ENCODE assay signal across 16 cellular contexts in genomic region chr6:40978687-40979289, GRCh38.
A peak's percentile ranks its signal among the peaks of the same experiment; 100 is the strongest.
DNase-seq lines count a peak whose midpoint lies in the region; ATAC-seq, FAIRE-seq and TF ChIP-seq lines count a peak whose summit lies in the region.
"Had no signal": no experiment of that assay in that cellular context is flagged by ENCODE, and none has a peak within 500 bp of the region (broad histone marks: within the 10 kb centered on the region; RNA-seq: fewer than 3 reads in every experiment).

No MANE protein-coding gene starts in this region.

- peaks cover 2% of the 10 kb centered on the region for H3K27me3 Mint-ChIP-seq in neural progenitor cell (ENCODE audit: insufficient read depth, low read depth)
- peaks cover 89% of the 10 kb centered on the region for H3K27me3 Mint-ChIP-seq in stimulated activated memory B cell treated with anti-CD40 and anti-IgM and Interleukin-4, amounts not matched to agents 10 μg/mL and 1 μg/mL and 100 μg/mL, for 72 hours

- H3K23ac ChIP-seq in H1 (ENCODE audit: insufficient read length) = no peak overlapping the region

- intact Hi-C loops in prostate gland (cut with DNase I) = no loop called here

- H2AFZ ChIP-seq in H1 (ENCODE audit: low read length) = no peak overlapping the region
- no peak overlapping the region for H2AFZ ChIP-seq in neural progenitor cell (replicated peaks)

- H3K4ac ChIP-seq in H1 (replicated peaks; ENCODE audit: insufficient read length, low read depth, low read length) = no peak overlapping the region

- no peaks in the 10 kb centered on the region for H3F3A ChIP-seq in neural progenitor cell (ENCODE audit: low read depth)

- no peak for TF ChIP-seq RAD21 in H1 (IDR thresholded peaks at IDR 0.05 in 1 of 2, conservative IDR thresholded peaks at IDR 0.05 in 1 of 2; ENCODE audit: low read depth in 2 of 2, low read length in 2 of 2)

- POLR2A ChIA-PET in H1 (lab: Charles Lee; ENCODE audit: partially characterized antibody) = no interaction called here

- H3K18ac ChIP-seq in H1 (ENCODE audit: extremely low read depth, low read length) = no peak overlapping the region

- H3K27me3 ChIP-seq in H1 (replicated peaks in 1 of 4; ENCODE audit: control insufficient read depth in 3 of 4, extremely low read depth in 1 of 4, insufficient read depth in 3 of 4, low read length in 3 of 4) (no peaks in the 10 kb centered on the region), neural progenitor cell (no peaks in the 10 kb centered on the region), prostate gland (replicated peaks; ENCODE audit: insufficient read depth) (no peaks in the 10 kb centered on the region)
- H3K27me3 ChIP-seq: BLaER1 treated with 17β-estradiol and CSF1 and Interleukin-3, amounts not matched to agents 10 nM and 100 nM had no signal

- H2BK20ac ChIP-seq in H1 (ENCODE audit: low read length) = no peak overlapping the region

- no peak overlapping the region for H4K5ac ChIP-seq in H1 (ENCODE audit: insufficient read length, low read depth, low read length)

- TF ChIP-seq EP300 in H1 (IDR thresholded peaks at IDR 0.05; ENCODE audit: borderline replicate concordance in 1 of 2, low read depth in 2 of 2, low read length in 2 of 2) = no peak

- no peaks in the 10 kb centered on the region for H3K79me1 ChIP-seq in H1 (ENCODE audit: low read depth, low read length)

- H2BK120ac ChIP-seq in H1 (replicated peaks; ENCODE audit: low read depth, low read length) = no peak overlapping the region

- H3K9ac ChIP-seq in H1 (replicated peaks in 1 of 4; ENCODE audit: extremely low read depth in 1 of 4, low read depth in 3 of 4, low read length in 3 of 4) (no peak overlapping the region; a peak in 1 of 7 replicates), neural progenitor cell (no peak overlapping the region)
- H3K9ac ChIP-seq: BLaER1 treated with 17β-estradiol and CSF1 and Interleukin-3, amounts not matched to agents 10 nM and 100 nM had no signal

- CTCF ChIA-PET in H1 (lab: Charles Lee; ENCODE audit: partially characterized antibody) = interaction anchor here (1.1 kb wide), 2 partner anchors 19 to 50 kb away, joined by 3 to 4 read pairs; no protein-coding TSS in a partner anchor

- WGBS in H1 (ENCODE audit: extremely low coverage in 1 of 2, insufficient coverage in 1 of 2, insufficient read length in 1 of 2, insufficient replicate concordance in 2 of 2, low coverage in 1 of 2, low lambda C conversion rate in 2 of 2, missing lambda C conversion rate in 1 of 2), 2 experiments = 83% methylated on average over 2 of the region's 2 CpGs; no CpG with 5 or more reads in 1 of the 2 experiments
- 89% methylated on average over 2 of the region's 2 CpGs for WGBS in prostate gland

- DNase-seq in HTR-8/SVneo (ENCODE audit: insufficient read length, low spot score) (no peak), H1 (ENCODE audit: low read depth in 1 of 2, low spot score in 2 of 2) (peak in 1 of 2 experiments; percentile 32), neural progenitor cell (ENCODE audit: low spot score) (no peak), MV-4-11 (lab: John Stamatoyannopoulos, UW) (no peak), prostate gland (ENCODE audit: low spot score) (no peak), HCEC 1CT (no peak)
- DNase-seq: Calu3; CD8-positive, alpha-beta T cell; DMS79 treated with DMSO at 0.1 percent for 48 hours; GF-D8; GOT3; H9 had no signal

- H3K27ac Mint-ChIP-seq in neural progenitor cell = peak overlapping the region; percentile 54
- H3K27ac Mint-ChIP-seq in stimulated activated memory B cell treated with anti-CD40 and anti-IgM and Interleukin-4, amounts not matched to agents 10 μg/mL and 1 μg/mL and 100 μg/mL, for 72 hours = no peak overlapping the region
- H3K27ac Mint-ChIP-seq: B cell; CD8-positive, alpha-beta T cell; H9 had no signal

- no peak overlapping the region for H2BK12ac ChIP-seq in H1 (ENCODE audit: low read depth, low read length)

- H2AK5ac ChIP-seq in H1 (ENCODE audit: low read depth, low read length) = peak overlapping the region; percentile 17; the same call in 1 of the 2 replicates

- peak overlapping the region; percentile 90 for H2BK15ac ChIP-seq in H1 (ENCODE audit: low read length)

- H3K9me3 ChIP-seq in H1 (ENCODE audit: insufficient read depth in 2 of 2, low read depth in 1 of 2, low read length in 1 of 2) = no peaks in the 10 kb centered on the region
- no peaks in the 10 kb centered on the region for H3K9me3 ChIP-seq in neural progenitor cell (ENCODE audit: low read depth)
- no peaks in the 10 kb centered on the region for H3K9me3 ChIP-seq in prostate gland
- H3K9me3 ChIP-seq: BLaER1 treated with 17β-estradiol and CSF1 and Interleukin-3, amounts not matched to agents 10 nM and 100 nM had no signal

- peaks cover 2% of the 10 kb centered on the region for H3K36me3 Mint-ChIP-seq in neural progenitor cell
- no peaks in the 10 kb centered on the region for H3K36me3 Mint-ChIP-seq in stimulated activated memory B cell treated with anti-CD40 and anti-IgM and Interleukin-4, amounts not matched to agents 10 μg/mL and 1 μg/mL and 100 μg/mL, for 72 hours
- H3K36me3 Mint-ChIP-seq: CD8-positive, alpha-beta T cell had no signal

- H3K4me3 ChIP-seq in H1 (ENCODE audit: extremely low read depth in 1 of 4, insufficient read depth in 2 of 4, low read depth in 3 of 4, low read length in 4 of 4) (no peak overlapping the region), neural progenitor cell (no peak overlapping the region), prostate gland (no peak overlapping the region)
- H3K4me3 ChIP-seq: BLaER1 treated with 17β-estradiol and CSF1 and Interleukin-3, amounts not matched to agents 10 nM and 100 nM had no signal

- no peaks in the 10 kb centered on the region for H3K23me2 ChIP-seq in H1 (ENCODE audit: low read depth, low read length)

- H3K14ac ChIP-seq in H1 (ENCODE audit: insufficient read length) = peak overlapping the region; percentile 36

- FAIRE-seq in HTR-8/SVneo (lab: Jason Lieb, UNC) = peak; percentile 23
- no peak for FAIRE-seq in H1 (lab: Jason Lieb, UNC)

- no peak overlapping the region for H2BK5ac ChIP-seq in H1 (ENCODE audit: low read depth, low read length)

- TF ChIP-seq POLR2A in H1 (IDR thresholded peaks at IDR 0.05; ENCODE audit: control extremely low read depth in 1 of 2, low read depth in 2 of 2, low read length in 2 of 2) (no peak), prostate gland (IDR thresholded peaks at IDR 0.05) (no peak)

- no peaks in the 10 kb centered on the region for H4K20me1 ChIP-seq in H1 (replicated peaks in 1 of 2; ENCODE audit: control insufficient read depth in 1 of 2, insufficient read depth in 2 of 2, low read length in 2 of 2)
- H4K20me1 ChIP-seq in neural progenitor cell (ENCODE audit: low read depth) = no peaks in the 10 kb centered on the region
- H4K20me1 ChIP-seq: BLaER1 treated with 17β-estradiol and CSF1 and Interleukin-3, amounts not matched to agents 10 nM and 100 nM had no signal

- ATAC-seq in stimulated activated memory B cell treated with anti-CD40 and anti-IgM and Interleukin-4, amounts not matched to agents 10 μg/mL and 1 μg/mL and 100 μg/mL, for 72 hours = peak; percentile 39
- ATAC-seq: CD8-positive, alpha-beta T cell had no signal

- no peaks in the 10 kb centered on the region for H3K79me2 ChIP-seq in H1 (ENCODE audit: control insufficient read depth in 1 of 2, insufficient read depth in 2 of 2, low read length in 2 of 2)
- H3K79me2 ChIP-seq in neural progenitor cell (ENCODE audit: low read depth) = no peaks in the 10 kb centered on the region

- H4K8ac ChIP-seq in H1 (ENCODE audit: extremely low read depth, insufficient read depth, low read length) = peak overlapping the region; percentile 21; the same call in 1 of the 2 replicates

- no peaks in the 10 kb centered on the region for H3K36me3 ChIP-seq in H1 (ENCODE audit: control insufficient read depth in 2 of 4, insufficient read depth in 4 of 4, low read length in 3 of 4)
- H3K36me3 ChIP-seq in neural progenitor cell = no peaks in the 10 kb centered on the region
- H3K36me3 ChIP-seq in prostate gland = no peaks in the 10 kb centered on the region
- H3K36me3 ChIP-seq: BLaER1 treated with 17β-estradiol and CSF1 and Interleukin-3, amounts not matched to agents 10 nM and 100 nM had no signal

- peaks cover 11% of the 10 kb centered on the region for H3K4me1 Mint-ChIP-seq in neural progenitor cell
- no peaks in the 10 kb centered on the region for H3K4me1 Mint-ChIP-seq in stimulated activated memory B cell treated with anti-CD40 and anti-IgM and Interleukin-4, amounts not matched to agents 10 μg/mL and 1 μg/mL and 100 μg/mL, for 72 hours
- H3K4me1 Mint-ChIP-seq: B cell had no signal

- H3K4me2 ChIP-seq in H1 (ENCODE audit: insufficient read depth in 1 of 2, low read depth in 2 of 2, low read length in 2 of 2) (no peak overlapping the region), neural progenitor cell (no peak overlapping the region)
- H3K4me2 ChIP-seq: BLaER1 treated with 17β-estradiol and CSF1 and Interleukin-3, amounts not matched to agents 10 nM and 100 nM had no signal

- H3K56ac ChIP-seq in H1 (replicated peaks; ENCODE audit: insufficient read length, low read depth, low read length) = no peak overlapping the region

- H3K4me3 Mint-ChIP-seq in neural progenitor cell = no peak overlapping the region
- no peak overlapping the region for H3K4me3 Mint-ChIP-seq in stimulated activated memory B cell treated with anti-CD40 and anti-IgM and Interleukin-4, amounts not matched to agents 10 μg/mL and 1 μg/mL and 100 μg/mL, for 72 hours
- H3K4me3 Mint-ChIP-seq: B cell; CD8-positive, alpha-beta T cell; H9 had no signal

- H3K27ac ChIP-seq in H1 (ENCODE audit: low read depth, low read length) (no peak overlapping the region), neural progenitor cell (no peak overlapping the region), prostate gland (no peak overlapping the region)
- H3K27ac ChIP-seq: BLaER1 treated with 17β-estradiol and CSF1 and Interleukin-3, amounts not matched to agents 10 nM and 100 nM; HL-60 had no signal

- TF ChIP-seq CTCF in H1 (IDR thresholded peaks at IDR 0.05; ENCODE audit: control extremely low read depth in 1 of 3, insufficient read depth in 1 of 3, low read depth in 1 of 3, low read length in 3 of 3) = no peak
- no peak for TF ChIP-seq CTCF in neural progenitor cell (IDR thresholded peaks at IDR 0.05)
- no peak for TF ChIP-seq CTCF in prostate gland (IDR thresholded peaks at IDR 0.05)

- H3K4me1 ChIP-seq in H1 (replicated peaks in 1 of 4; ENCODE audit: control insufficient read depth in 3 of 4, insufficient read depth in 4 of 4, low read length in 3 of 4) = peaks cover 0 to 7% (median 2%) of the 10 kb centered on the region in 4 experiments; a peak in 5 of 7 replicates
- H3K4me1 ChIP-seq in neural progenitor cell = no peaks in the 10 kb centered on the region
- no peaks in the 10 kb centered on the region for H3K4me1 ChIP-seq in prostate gland (replicated peaks)
- H3K4me1 ChIP-seq: BLaER1 treated with 17β-estradiol and CSF1 and Interleukin-3, amounts not matched to agents 10 nM and 100 nM had no signal

- no peak overlapping the region for H4K91ac ChIP-seq in H1 (replicated peaks; ENCODE audit: insufficient read length, low read length)

- peaks cover 43% of the 10 kb centered on the region for H3K9me3 Mint-ChIP-seq in neural progenitor cell
- no peaks in the 10 kb centered on the region for H3K9me3 Mint-ChIP-seq in stimulated activated memory B cell treated with anti-CD40 and anti-IgM and Interleukin-4, amounts not matched to agents 10 μg/mL and 1 μg/mL and 100 μg/mL, for 72 hours
- H3K9me3 Mint-ChIP-seq: CD8-positive, alpha-beta T cell had no signal

TF ChIP-seq in H1, 55 proteins besides CTCF, POLR2A, EP300 and RAD21 (continues in another document):
- TF ChIP-seq CHD1 (IDR thresholded peaks at IDR 0.05; ENCODE audit: low read depth, low read length) = no peak
- TF ChIP-seq JUND (IDR thresholded peaks at IDR 0.05; ENCODE audit: low read length) = no peak
